32 cellular contexts compared by ENCODE assay signal in genomic region chr15:79929412-79929811, GRCh38. TPM values are rescaled to one million over a fixed set of nuclear protein-coding genes. Genes with fewer than 3 reads are reported as not detected.
"Had no signal": no experiment of that assay in that cellular context is flagged by ENCODE, and none has a peak within 500 bp of the region (broad histone marks: within the 10 kb centered on the region; RNA-seq: fewer than 3 reads in every experiment).

No MANE protein-coding gene starts in this region.

- H3K4me3 Mint-ChIP-seq: memory B cell; mesothelial cell of epicardium; naive thymus-derived CD8-positive, alpha-beta T cell had no signal

- FAIRE-seq: colon, islet of Langerhans, keratinocyte had no signal

- H3K36me3 Mint-ChIP-seq: memory B cell; naive B cell; naive thymus-derived CD8-positive, alpha-beta T cell had no signal

- H3K4me1 Mint-ChIP-seq: memory B cell, naive B cell had no signal

- H3K9me3 ChIP-seq: esophagus squamous epithelium, gastrocnemius medialis, heart right ventricle, left lung, mucosa of descending colon had no signal

- H3K27ac Mint-ChIP-seq: memory B cell; mesothelial cell of epicardium; naive thymus-derived CD8-positive, alpha-beta T cell had no signal

- DNase-seq: dermis blood vessel endothelial cell; dorsolateral prefrontal cortex; effector memory CD4-positive, alpha-beta T cell; erythroblast; esophagus squamous epithelium; foreskin fibroblast; foreskin melanocyte; gastrocnemius medialis; glutamatergic neuron; head of caudate nucleus; heart right ventricle; hippocampal formation; left cardiac atrium; left lung; left ventricle myocardium superior; mammary epithelial cell; mesendoderm; mucosa of descending colon; naive B cell; naive thymus-derived CD8-positive, alpha-beta T cell had no signal

- H3K36me3 ChIP-seq: esophagus squamous epithelium, gastrocnemius medialis, heart right ventricle, left lung had no signal

- H3K9me3 Mint-ChIP-seq: memory B cell; naive thymus-derived CD8-positive, alpha-beta T cell had no signal

- H3K27me3 ChIP-seq: left lung had no signal

- H3K4me3 ChIP-seq: coronary artery, dorsolateral prefrontal cortex, esophagus squamous epithelium, gastrocnemius medialis, heart right ventricle, left lung, lung, mucosa of descending colon had no signal

- ATAC-seq: esophagus mucosa; gastrocnemius medialis; heart right ventricle; left cardiac atrium; left lung; left ventricle myocardium superior; mucosa of descending colon; naive thymus-derived CD8-positive, alpha-beta T cell had no signal

- H3K27ac ChIP-seq: coronary artery, dorsolateral prefrontal cortex, epithelial cell of prostate, esophagus squamous epithelium, gastrocnemius medialis, heart right ventricle, left lung had no signal

RNA-seq across cellular contexts. Expression of gene BCL2A1, which starts 41.6 kb away (rescaled TPM):
- total RNA-seq: dermis blood vessel endothelial cell, esophagus mucosa, glomerular endothelial cell, kidney epithelial cell, myocyte had no signal
